In genomic region chr19:18366027-18366435, GRCh38 we compare ENCODE assay signal across 12 cellular contexts. TPM values are rescaled to one million over a fixed set of nuclear protein-coding genes. Genes with fewer than 3 reads are reported as not detected.
DNase-seq lines count a peak whose midpoint lies in the region; ATAC-seq and TF ChIP-seq lines count a peak whose summit lies in the region.
"Had no signal": no experiment of that assay in that cellular context is flagged by ENCODE, and none has a peak within 500 bp of the region (broad histone marks: within the 10 kb centered on the region; RNA-seq: fewer than 3 reads in every experiment).

No MANE protein-coding gene starts in this region.

- H3K4me1 ChIP-seq in neuronal stem cell (ENCODE audit: control insufficient read depth in 2 of 2, insufficient read depth in 1 of 2, low read depth in 1 of 2, low read length in 2 of 2): peaks cover 13 to 43% of the 10 kb centered on the region in 2 donors

- no peak overlapping the region for H3K23ac ChIP-seq in neuronal stem cell (ENCODE audit: low read depth, low read length, poor library complexity)

- H2BK120ac ChIP-seq in neuronal stem cell (ENCODE audit: low read depth, low read length): no peak overlapping the region

- peaks cover 14% of the 10 kb centered on the region for H3K36me3 Mint-ChIP-seq in activated naive CD8-positive, alpha-beta T cell treated with anti-CD3 and anti-CD28 coated beads, Interleukin-2, amount 50 U/mL, for 24 hours (ENCODE audit: low read depth)

- no peaks in the 10 kb centered on the region for H3K27me3 Mint-ChIP-seq in activated naive CD8-positive, alpha-beta T cell treated with anti-CD3 and anti-CD28 coated beads, Interleukin-2, amount 50 U/mL, for 24 hours

- H3K4me1 Mint-ChIP-seq in activated naive CD8-positive, alpha-beta T cell treated with anti-CD3 and anti-CD28 coated beads, Interleukin-2, amount 50 U/mL, for 24 hours: no peaks in the 10 kb centered on the region

- H2BK15ac ChIP-seq in neuronal stem cell (ENCODE audit: low read length): no peak overlapping the region

- H3K79me1 ChIP-seq in neuronal stem cell (ENCODE audit: low read depth, low read length): no peaks in the 10 kb centered on the region

- no peak overlapping the region for H3K4ac ChIP-seq in neuronal stem cell (ENCODE audit: low read length)

- H2BK12ac ChIP-seq in neuronal stem cell (ENCODE audit: low read length): no peak overlapping the region

- TF ChIP-seq CTCF in C4-2B (conservative IDR thresholded peaks at IDR 0.05): no peak

- no peak overlapping the region for H3K9ac ChIP-seq in neuronal stem cell (ENCODE audit: low read depth, low read length, poor library complexity)

- peaks cover 0 to 3% of the 10 kb centered on the region in 2 donors for H3K9me3 ChIP-seq in neuronal stem cell (replicated peaks in 1 of 2; ENCODE audit: control insufficient read depth in 2 of 2, insufficient read depth in 1 of 2, low read depth in 1 of 2, low read length in 2 of 2)

- no peak overlapping the region for H4K8ac ChIP-seq in neuronal stem cell (ENCODE audit: low read depth, low read length)

- H3K4me3 Mint-ChIP-seq in activated naive CD8-positive, alpha-beta T cell treated with anti-CD3 and anti-CD28 coated beads, Interleukin-2, amount 50 U/mL, for 24 hours: no peak overlapping the region

- peaks cover 0 to 2% (median 0%) of the 10 kb centered on the region in 3 experiments for H3K27me3 ChIP-seq in neuronal stem cell (ENCODE audit: control insufficient read depth in 3 of 3, insufficient read depth in 3 of 3, low read depth in 1 of 3, low read length in 3 of 3)

- H2AFZ ChIP-seq in neuronal stem cell (ENCODE audit: low read length): no peak overlapping the region

- H3K27ac Mint-ChIP-seq in activated naive CD8-positive, alpha-beta T cell treated with anti-CD3 and anti-CD28 coated beads, Interleukin-2, amount 50 U/mL, for 24 hours: no peak overlapping the region

- peak; percentile 69 for DNase-seq in MV-4-11 (lab: John Stamatoyannopoulos, UW)
- DNase-seq in dermis blood vessel endothelial cell: peak; percentile 69
- no peak for DNase-seq in neuronal stem cell (ENCODE audit: low spot score)
- DNase-seq in SW 1271 (lab: John Stamatoyannopoulos, UW): no peak
- no peak for DNase-seq in activated naive CD8-positive, alpha-beta T cell treated with anti-CD3 and anti-CD28 coated beads, Interleukin-2, amount 50 U/mL, for 24 hours
- DNase-seq: activated T-cell treated with anti-CD3 and anti-CD28 coated beads for 4 hours, DMS79 had no signal

- H3K14ac ChIP-seq in neuronal stem cell (ENCODE audit: low read length): no peak overlapping the region

- H3K27ac ChIP-seq in C4-2B (peak overlapping the region; percentile 97), neuronal stem cell (replicated peaks; ENCODE audit: low read length) (no peak overlapping the region)

- H3K4me2 ChIP-seq in neuronal stem cell (ENCODE audit: insufficient read depth, low read length, poor library complexity, severe bottlenecking): no peak overlapping the region

- H2AK5ac ChIP-seq in neuronal stem cell (ENCODE audit: low read depth, low read length): peak overlapping the region; percentile 3

- H3K36me3 ChIP-seq in neuronal stem cell (replicated peaks in 1 of 2; ENCODE audit: control insufficient read depth in 2 of 2, insufficient read depth in 2 of 2, low read length in 2 of 2): peaks cover 0 to 10% of the 10 kb centered on the region in 2 donors

- H3K4me3 ChIP-seq in neuronal stem cell (ENCODE audit: low read length in 2 of 2): no peak overlapping the region

- H3K9me3 Mint-ChIP-seq in activated naive CD8-positive, alpha-beta T cell treated with anti-CD3 and anti-CD28 coated beads, Interleukin-2, amount 50 U/mL, for 24 hours: no peaks in the 10 kb centered on the region

- H3K18ac ChIP-seq in neuronal stem cell (ENCODE audit: low read length): no peak overlapping the region

- no CpG with 5 or more reads among the region's 2 CpGs for WGBS in neuronal stem cell (ENCODE audit: extremely low coverage in 2 of 2, insufficient read length in 2 of 2, insufficient replicate concordance in 1 of 2), 2 donors

- no peak overlapping the region for H4K91ac ChIP-seq in neuronal stem cell (ENCODE audit: low read depth, low read length, poor library complexity)

- H2BK5ac ChIP-seq in neuronal stem cell (ENCODE audit: low read length): peak overlapping the region; percentile 76

- ATAC-seq in GM19324 (IDR thresholded peaks at IDR 0.05; ENCODE audit: low FRiP score, unreplicated experiment) (no peak), HG02840 (IDR thresholded peaks at IDR 0.05; ENCODE audit: low FRiP score, unreplicated experiment) (no peak)
- ATAC-seq in activated naive CD8-positive, alpha-beta T cell treated with anti-CD3 and anti-CD28 coated beads, Interleukin-2, amount 50 U/mL, for 24 hours: no peak

RNA-seq across cellular contexts. Expression of gene GDF15, which starts 19.9 kb away (rescaled TPM):
- total RNA-seq in dermis blood vessel endothelial cell: 106 and 152 TPM in 2 replicates
- 5.3 TPM for polyA plus RNA-seq in neuronal stem cell (2013, experiment 1 of 2)
- polyA plus RNA-seq in neuronal stem cell (2013, experiment 2 of 2): 5.1 TPM
- total RNA-seq: T-helper 2 cell treated with Interferon-gamma antibody and Interleukin-4, amounts not matched to agents 100 ng/mL and 5 ng/mL, for 36 hours had no signal

RNA-seq across cellular contexts. Expression of gene PGPEP1, which starts 25.6 kb away (rescaled TPM):
- 28.2 and 29.6 TPM in 2 replicates for total RNA-seq in dermis blood vessel endothelial cell
- 10.5 TPM for polyA plus RNA-seq in neuronal stem cell (2013, experiment 1 of 2)
- 10.8 TPM for polyA plus RNA-seq in neuronal stem cell (2013, experiment 2 of 2)

RNA-seq across cellular contexts. Expression of gene LRRC25, which starts 31.4 kb away (rescaled TPM):
- not detected in 2 replicates for total RNA-seq in dermis blood vessel endothelial cell
- polyA plus RNA-seq in neuronal stem cell (2013, experiment 1 of 2): 0.18 TPM
- 0.10 TPM for polyA plus RNA-seq in neuronal stem cell (2013, experiment 2 of 2)
- total RNA-seq: NCI-H460; T-helper 2 cell treated with Interferon-gamma antibody and Interleukin-4, amounts not matched to agents 100 ng/mL and 5 ng/mL, for 36 hours had no signal

RNA-seq across cellular contexts. Expression of gene LSM4, which starts 43.2 kb away (rescaled TPM):
- 88.5 and 185 TPM in 2 replicates for total RNA-seq in dermis blood vessel endothelial cell
- polyA plus RNA-seq in neuronal stem cell (2013, experiment 1 of 2): 355 TPM
- 349 TPM for polyA plus RNA-seq in neuronal stem cell (2013, experiment 2 of 2)

RNA-seq across cellular contexts. Expression of gene SSBP4, which starts 53.2 kb away (rescaled TPM):
- 88.8 and 96.7 TPM in 2 replicates for total RNA-seq in dermis blood vessel endothelial cell
- 66.8 TPM for polyA plus RNA-seq in neuronal stem cell (2013, experiment 1 of 2)
- 64.3 TPM for polyA plus RNA-seq in neuronal stem cell (2013, experiment 2 of 2)

Comparison
In these comparisons a context has a peak if more than half of its experiments do, and no peak if none do; other contexts are left out.
1. DNase-seq: peak in MV-4-11 (single experiment) and dermis blood vessel endothelial cell (single experiment); none in neuronal stem cell (single experiment), SW 1271 (0 of 2) and activated naive CD8-positive, alpha-beta T cell treated with anti-CD3 and anti-CD28 coated beads, Interleukin-2, amount 50 U/mL, for 24 hours (single experiment).